ENCODE assay signal across 20 cellular contexts in genomic region chr16:86051376-86052114, GRCh38.
"Had no signal": no experiment of that assay in that cellular context is flagged by ENCODE, and none has a peak within 500 bp of the region (broad histone marks: within the 10 kb centered on the region; RNA-seq: fewer than 3 reads in every experiment).

No MANE protein-coding gene starts in this region.

- DNase-seq: activated CD4-positive, alpha-beta T cell treated with anti-CD3 and anti-CD28 coated beads, Interleukin-2, amount 50 U/mL, for 1 hour; activated CD8-positive, alpha-beta memory T cell treated with anti-CD3 and anti-CD28 coated beads for 24 hours; activated naive CD8-positive, alpha-beta T cell treated with anti-CD3 and anti-CD28 coated beads for 36 hours; amygdala; body of pancreas; caudate nucleus; cortex of kidney; effector CD4-positive, alpha-beta T cell; head of caudate nucleus; natural killer cell; nucleus accumbens; stimulated activated naive CD8-positive, alpha-beta T cell treated with anti-CD3 and anti-CD28 coated beads, Interleukin-15, amount 100 ng/mL, for 72 hours; T-cell; T-helper 9 cell; upper lobe of right lung had no signal

- H3K9me3 ChIP-seq: body of pancreas, left lung, right lobe of liver, thoracic aorta, upper lobe of right lung had no signal

- H3K4me1 ChIP-seq: body of pancreas, right lobe of liver, upper lobe of right lung had no signal

- H3K36me3 ChIP-seq: left lung, right lobe of liver, thoracic aorta, upper lobe of right lung had no signal

- H3K27me3 ChIP-seq: right lobe of liver had no signal

- H3K4me3 ChIP-seq: body of pancreas, left lung, right lobe of liver, thoracic aorta, upper lobe of right lung had no signal

- H3K27ac ChIP-seq: body of pancreas, right lobe of liver, thoracic aorta, upper lobe of right lung had no signal

- FAIRE-seq: endothelial cell of umbilical vein, frontal cortex had no signal
